Comparison of ENCODE assay signal across 2 cellular contexts in the genomic region with DNA sequence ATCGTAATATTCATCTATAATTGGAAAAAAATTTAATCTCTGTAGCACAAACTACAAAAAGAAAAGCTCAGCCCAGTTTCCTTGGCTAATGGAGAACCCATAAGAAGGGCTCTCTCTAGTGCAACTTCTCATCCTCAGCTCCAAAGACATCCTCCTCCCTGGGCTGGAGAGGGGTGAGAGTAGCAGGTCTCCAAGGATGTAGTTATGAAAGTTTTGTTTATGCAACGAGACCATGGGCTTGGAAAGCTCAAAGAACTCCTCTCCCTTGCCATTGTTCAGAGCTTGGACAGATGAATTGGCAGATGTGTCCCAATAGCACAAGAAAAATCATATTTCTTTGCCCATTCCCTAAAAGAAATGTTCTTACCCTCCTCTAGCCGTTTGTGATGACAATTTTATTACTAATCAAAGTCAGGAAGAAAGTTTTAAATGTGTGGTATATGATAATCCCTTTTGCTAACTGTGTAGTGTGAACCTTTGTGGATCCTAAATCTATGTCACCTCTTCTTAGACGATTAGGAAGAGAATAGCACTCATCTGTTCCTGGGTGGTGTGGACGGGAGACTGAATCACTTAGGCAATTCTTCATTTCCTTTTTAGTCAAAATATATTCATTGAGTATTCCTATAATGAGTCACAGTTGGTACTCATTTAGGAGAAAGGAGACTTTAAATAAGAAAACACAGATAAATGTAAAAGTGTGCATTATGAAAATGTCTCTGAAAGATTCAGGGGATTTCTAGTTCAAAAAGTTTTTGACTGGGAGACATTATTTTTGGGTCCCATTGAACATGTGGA.
TF ChIP-seq lines count a peak whose summit lies in the region.

No MANE protein-coding gene starts in this region.

TF ChIP-seq in SK-N-SH, 30 proteins besides CTCF, POLR2A, EP300 and RAD21:
- TF ChIP-seq USF1 (IDR thresholded peaks at IDR 0.05; ENCODE audit: borderline replicate concordance, low read depth) (no peak), TCF12 (IDR thresholded peaks at IDR 0.05) (peak; percentile 8; the same call in 1 of the 2 replicates), SMC3 (IDR thresholded peaks at IDR 0.05; ENCODE audit: low read depth, low read length) (no peak), FOSL2 (IDR thresholded peaks at IDR 0.05; ENCODE audit: borderline replicate concordance, low read depth) (peak; percentile 40; the same call in 1 of the 2 replicates)

TF ChIP-seq in SK-N-SH treated with all-trans-retinoic acid at 6 μM for 48 hours, 23 proteins besides CTCF, POLR2A, EP300 and RAD21:
- no peak for TF ChIP-seq CSDC2 (CRISPR knock-in tag; IDR thresholded peaks at IDR 0.05)
- TF ChIP-seq TOX (CRISPR knock-in tag; IDR thresholded peaks at IDR 0.05; ENCODE audit: borderline replicate concordance), result no peak
- TF ChIP-seq ZNF565 (CRISPR knock-in tag; conservative IDR thresholded peaks at IDR 0.05; ENCODE audit: low read depth), result no peak
- no peak for TF ChIP-seq ISL1 (CRISPR knock-in tag; IDR thresholded peaks at IDR 0.05)
- no peak for TF ChIP-seq ESRRG (CRISPR knock-in tag; IDR thresholded peaks at IDR 0.05)
- no peak for TF ChIP-seq ZNF70 (CRISPR knock-in tag; IDR thresholded peaks at IDR 0.05)
- no peak for TF ChIP-seq CSRNP3 (CRISPR knock-in tag; IDR thresholded peaks at IDR 0.05)
- no peak for TF ChIP-seq PPARA (CRISPR knock-in tag; IDR thresholded peaks at IDR 0.05; ENCODE audit: borderline replicate concordance)
- TF ChIP-seq GLIS3 (CRISPR knock-in tag; IDR thresholded peaks at IDR 0.05), result no peak
- no peak for TF ChIP-seq ZC3H10 (CRISPR knock-in tag; IDR thresholded peaks at IDR 0.05)
- TF ChIP-seq POU6F1 (CRISPR knock-in tag; IDR thresholded peaks at IDR 0.05; ENCODE audit: borderline replicate concordance, low read depth), result no peak
- TF ChIP-seq RARB (CRISPR knock-in tag; IDR thresholded peaks at IDR 0.05), result no peak
TF ChIP-seq in SK-N-SH treated with all-trans-retinoic acid at 6 μM for 48 hours: peak in this region for 0.
